13 cellular contexts compared by ENCODE assay signal in genomic region chr7:27242046-27242579, GRCh38. TPM values are rescaled to one million over a fixed set of nuclear protein-coding genes. Genes with fewer than 3 reads are reported as not detected.
DNase-seq lines count a peak whose midpoint lies in the region; ATAC-seq and TF ChIP-seq lines count a peak whose summit lies in the region.
"Had no signal": no experiment of that assay in that cellular context is flagged by ENCODE, and none has a peak within 500 bp of the region (broad histone marks: within the 10 kb centered on the region; RNA-seq: fewer than 3 reads in every experiment).

No MANE protein-coding gene starts in this region.

- peak overlapping the region; percentile 62 for H3K27ac Mint-ChIP-seq in CD4-positive, alpha-beta T cell
- H3K27ac Mint-ChIP-seq in HFFc6, result no peak overlapping the region
- H3K27ac Mint-ChIP-seq in endodermal cell, result peak overlapping the region; percentile 25

- H3K4me3 Mint-ChIP-seq in CD4-positive, alpha-beta T cell, result peak overlapping the region; percentile 32
- H3K4me3 Mint-ChIP-seq in HFFc6, result peak overlapping the region; percentile 64; the same call in 1 of the 2 replicates
- H3K4me3 Mint-ChIP-seq in endodermal cell, result peak overlapping the region; percentile 75

- no peak for TF ChIP-seq POLR2A in prostate gland (IDR thresholded peaks at IDR 0.05)

- no peak for TF ChIP-seq CTCF in CD4-positive, alpha-beta T cell (IDR thresholded peaks at IDR 0.05)
- TF ChIP-seq CTCF in HFFc6 (IDR thresholded peaks at IDR 0.05), result no peak
- TF ChIP-seq CTCF in endodermal cell (conservative IDR thresholded peaks at IDR 0.05), result no peak
- no peak for TF ChIP-seq CTCF in prostate gland (IDR thresholded peaks at IDR 0.05)
- no peak for TF ChIP-seq CTCF in GM10266 (IDR thresholded peaks at IDR 0.05; ENCODE audit: control insufficient read depth, insufficient read depth, low read depth, missing control alignments)

- intact Hi-C loops in CD4-positive, alpha-beta T cell (cut with DNase I, micrococcal nuclease), result no loop called here
- intact Hi-C loops in prostate gland (cut with DNase I), result no loop called here

- no peaks in the 10 kb centered on the region for H3K36me3 Mint-ChIP-seq in CD4-positive, alpha-beta T cell (ENCODE audit: low read depth)
- H3K36me3 Mint-ChIP-seq in HFFc6 (ENCODE audit: low read depth) (no peaks in the 10 kb centered on the region), endodermal cell (ENCODE audit: low read depth) (peaks cover 4% of the 10 kb centered on the region)

- no peak for DNase-seq in CD4-positive, alpha-beta T cell
- DNase-seq in HFFc6 (no peak), endodermal cell (no peak), prostate gland (ENCODE audit: low spot score) (no peak), GM10266 (ENCODE audit: extremely low spot score) (no peak), NCI-H1417 (lab: John Stamatoyannopoulos, UW) (no peak)
- DNase-seq: kidney glomerular epithelial cell, SHP77 treated with DMSO at 0.1 percent for 48 hours had no signal

- CTCF ChIA-PET in CD4-positive, alpha-beta T cell (lab: Charles Lee), result no interaction called here

- H3K4me3 ChIP-seq in endodermal cell (ENCODE audit: low read length), result peak overlapping the region; percentile 74
- H3K4me3 ChIP-seq in prostate gland, result peak overlapping the region; percentile 38 to 55

- ATAC-seq in CD4-positive, alpha-beta T cell (ENCODE audit: poor library complexity), result no peak
- ATAC-seq in HG03469 (IDR thresholded peaks at IDR 0.05; ENCODE audit: unreplicated experiment), result no peak
- ATAC-seq: sciatic nerve had no signal

- peaks cover 33% of the 10 kb centered on the region for H3K4me1 Mint-ChIP-seq in CD4-positive, alpha-beta T cell (ENCODE audit: low read depth)
- H3K4me1 Mint-ChIP-seq in HFFc6 (ENCODE audit: low read depth) (peaks cover 18% of the 10 kb centered on the region), endodermal cell (peaks cover 64% of the 10 kb centered on the region)

- no peak overlapping the region for H3K9ac ChIP-seq in endodermal cell (ENCODE audit: extremely low read depth, low read length, poor library complexity, severe bottlenecking)
- H3K9ac ChIP-seq: KMS-11 had no signal

- H3K27me3 Mint-ChIP-seq in CD4-positive, alpha-beta T cell, result peaks cover 81% of the 10 kb centered on the region
- H3K27me3 Mint-ChIP-seq in HFFc6 (ENCODE audit: insufficient read depth) (peaks cover 67% of the 10 kb centered on the region), endodermal cell (ENCODE audit: insufficient read depth) (peaks cover 96% of the 10 kb centered on the region)

- H3K36me3 ChIP-seq in endodermal cell (ENCODE audit: control insufficient read depth, insufficient read depth, low read length), result no peaks in the 10 kb centered on the region
- no peaks in the 10 kb centered on the region for H3K36me3 ChIP-seq in prostate gland
- H3K36me3 ChIP-seq: ascending aorta had no signal

- POLR2A ChIA-PET in CD4-positive, alpha-beta T cell (lab: Charles Lee), result interaction anchor here (1.3 kb wide), 1 partner anchor 59 kb away, joined by 3 read pairs; no protein-coding TSS in a partner anchor

- WGBS in endodermal cell (ENCODE audit: insufficient coverage in 1 of 2, insufficient read length in 1 of 2), 2 experiments, result 0 to 1% methylated on average over 15 of the region's 16 CpGs
- WGBS in prostate gland, result 12% methylated on average over 16 of the region's 16 CpGs

- H3K9me3 Mint-ChIP-seq in CD4-positive, alpha-beta T cell, result no peaks in the 10 kb centered on the region
- H3K9me3 Mint-ChIP-seq in HFFc6 (no peaks in the 10 kb centered on the region; the same call in 1 of the 2 replicates), endodermal cell (no peaks in the 10 kb centered on the region)

- H3K27ac ChIP-seq in CD4-positive, alpha-beta T cell (ENCODE audit: low read depth, low read length), result no peak overlapping the region
- H3K27ac ChIP-seq in endodermal cell (ENCODE audit: low read depth, low read length) (no peak overlapping the region), prostate gland (peak overlapping the region in 1 of 2 donors; percentile 61)
- H3K27ac ChIP-seq: ascending aorta, KMS-11 had no signal

- no peaks in the 10 kb centered on the region for H3K9me3 ChIP-seq in CD4-positive, alpha-beta T cell (ENCODE audit: control insufficient read depth, low read length)
- H3K9me3 ChIP-seq in endodermal cell (ENCODE audit: control insufficient read depth, low read length) (no peaks in the 10 kb centered on the region), prostate gland (no peaks in the 10 kb centered on the region)
- H3K9me3 ChIP-seq: ascending aorta had no signal

- H3K27me3 ChIP-seq in CD4-positive, alpha-beta T cell (ENCODE audit: control insufficient read depth, insufficient read depth, low read length), result peaks cover 97% of the 10 kb centered on the region
- H3K27me3 ChIP-seq in endodermal cell (ENCODE audit: control insufficient read depth, insufficient read depth, low read length, poor library complexity, severe bottlenecking) (peaks cover 100% of the 10 kb centered on the region), prostate gland (replicated peaks; ENCODE audit: insufficient read depth) (no peaks in the 10 kb centered on the region)

- H3K4me1 ChIP-seq in endodermal cell (ENCODE audit: control insufficient read depth, insufficient read depth, low read length) (peaks cover 9% of the 10 kb centered on the region), prostate gland (replicated peaks) (peaks cover 3% of the 10 kb centered on the region)

RNA-seq across cellular contexts. Expression of gene EVX1, which starts 0.5 kb away (rescaled TPM):
- under 1 TPM; 0.25 to 0.33 TPM for total RNA-seq in CD4-positive, alpha-beta T cell
- total RNA-seq in HFFc6 (2021; fragmentation: NEBNext Ultra II Directional; extraction: Animal tissue kit (Norgen Biotek cat#: 25700)), result not detected
- total RNA-seq in endodermal cell (10 to 100 TPM in 1 of 2 donors, 1 to 10 TPM in 1; 4.9 to 10.7 TPM), prostate gland (1 to 10 TPM; 5.1 to 5.9 TPM)
- 1.7 TPM for polyA plus RNA-seq in endodermal cell (2013, experiment 1 of 2)
- 1.3 TPM for polyA plus RNA-seq in endodermal cell (2013, experiment 2 of 2)
- total RNA-seq: ascending aorta, sciatic nerve had no signal
- polyA plus RNA-seq: esophagus had no signal

RNA-seq across cellular contexts. Expression of gene HOXA13, which starts 42.2 kb away (rescaled TPM):
- not detected for total RNA-seq in CD4-positive, alpha-beta T cell
- 10 to 100 TPM; 11.1 to 16.0 (median 13.1) TPM for total RNA-seq in HFFc6 (2021; fragmentation: NEBNext Ultra II Directional; extraction: Animal tissue kit (Norgen Biotek cat#: 25700))
- not detected for total RNA-seq in endodermal cell
- 0.53 TPM for polyA plus RNA-seq in endodermal cell (2013, experiment 1 of 2)
- polyA plus RNA-seq in endodermal cell (2013, experiment 2 of 2), result 0.29 TPM
- 10 to 100 TPM; 19.1 to 50.4 TPM for total RNA-seq in prostate gland
- total RNA-seq: ascending aorta had no signal
- polyA plus RNA-seq: esophagus had no signal

RNA-seq across cellular contexts. Expression of gene HOXA11, which starts 57.1 kb away (rescaled TPM):
- total RNA-seq in CD4-positive, alpha-beta T cell, result not detected
- total RNA-seq in HFFc6 (2021; fragmentation: NEBNext Ultra II Directional; extraction: Animal tissue kit (Norgen Biotek cat#: 25700)), result 10 to 100 TPM; 33.1 to 42.1 (median 39.1) TPM
- total RNA-seq in endodermal cell (not detected), prostate gland (1 to 10 TPM; 8.5 to 9.8 TPM)
- 1.8 TPM for polyA plus RNA-seq in endodermal cell (2013, experiment 1 of 2)
- 1.4 TPM for polyA plus RNA-seq in endodermal cell (2013, experiment 2 of 2)
- total RNA-seq: ascending aorta had no signal
- polyA plus RNA-seq: esophagus had no signal

Comparison
In these comparisons a context has a peak if more than half of its experiments do, and no peak if none do; other contexts are left out.
1. RNA of gene EVX1, which starts 0.5 kb away (total RNA-seq): 4.9 to 10.7 TPM in endodermal cell and 5.1 to 5.9 TPM in prostate gland; 0.25 to 0.33 TPM in CD4-positive, alpha-beta T cell and not detected in HFFc6; every median in the first group is over 4 times any median in the second.
2. RNA of gene HOXA13, which starts 42.2 kb away (total RNA-seq): 19.1 to 50.4 TPM in prostate gland and 11.1 to 16.0 TPM in HFFc6; not detected in CD4-positive, alpha-beta T cell and not detected in endodermal cell; every median in the first group is over 10 times any median in the second.
3. RNA of gene HOXA11, which starts 57.1 kb away (total RNA-seq): 33.1 to 42.1 TPM in HFFc6 and 8.5 to 9.8 TPM in prostate gland; not detected in CD4-positive, alpha-beta T cell and not detected in endodermal cell; every median in the first group is over 4 times any median in the second.
4. Peak in every context shown above with its lines, with median percentiles within 50 percentile points of each other: H3K4me3 Mint-ChIP-seq.